ENCODE assay signal across 27 cellular contexts in genomic region chr3:39099738-39100499, GRCh38. TPM values are rescaled to one million over a fixed set of nuclear protein-coding genes. Genes with fewer than 3 reads are reported as not detected.
"Had no signal": no experiment of that assay in that cellular context is flagged by ENCODE, and none has a peak within 500 bp of the region (broad histone marks: within the 10 kb centered on the region; RNA-seq: fewer than 3 reads in every experiment).

No MANE protein-coding gene starts in this region.

- H3K9ac ChIP-seq: KMS-11 had no signal

- H3K27me3 Mint-ChIP-seq: activated CD4-positive, alpha-beta memory T cell treated with anti-CD3 and anti-CD28 coated beads for 36 hours; activated CD4-positive, alpha-beta T cell treated with anti-CD3 and anti-CD28 coated beads, Interleukin-2, amount 10 ng/mL, durations not matched to agents 7 days and 5 days; activated naive CD8-positive, alpha-beta T cell; brain; central memory CD8-positive, alpha-beta T cell; IgD-negative memory B cell had no signal

- H3K27ac Mint-ChIP-seq: activated CD4-positive, alpha-beta memory T cell treated with anti-CD3 and anti-CD28 coated beads for 36 hours; activated CD4-positive, alpha-beta T cell treated with anti-CD3 and anti-CD28 coated beads, Interleukin-2, amount 10 ng/mL, durations not matched to agents 7 days and 5 days; activated naive CD8-positive, alpha-beta T cell; brain had no signal

- H3K27ac ChIP-seq: KMS-11, VCaP had no signal

- DNase-seq: activated CD4-positive, alpha-beta memory T cell treated with anti-CD3 and anti-CD28 coated beads for 36 hours; activated CD4-positive, alpha-beta T cell treated with anti-CD3 and anti-CD28 coated beads, Interleukin-2, amount 10 ng/mL, durations not matched to agents 7 days and 5 days; activated CD4-positive, CD25-positive, alpha-beta regulatory T cell; activated effector memory CD4-positive, alpha-beta T cell treated with anti-CD3 and anti-CD28 coated beads, Interleukin-2, amount 50 U/mL, for 16 hours; activated naive CD4-positive, alpha-beta T cell treated with Interleukin-2 at 50 U/mL for 16 hours; amygdala; NCI-H1092; NCI-H1417 treated with DMSO at 0.1 percent for 48 hours; NCI-H1694; NCI-H2029; NCI-H2107; NCI-H2171 treated with DMSO at 0.1 percent for 48 hours; NCI-H226; NCI-H510A; NCI-H526 treated with DMSO at 0.1 percent for 48 hours; NCI-H82; SIG-M5; T-helper 2 cell; T1000 had no signal

- H3K9me3 Mint-ChIP-seq: activated CD4-positive, alpha-beta memory T cell treated with anti-CD3 and anti-CD28 coated beads for 36 hours; activated CD4-positive, alpha-beta T cell treated with anti-CD3 and anti-CD28 coated beads, Interleukin-2, amount 10 ng/mL, durations not matched to agents 7 days and 5 days; brain; central memory CD8-positive, alpha-beta T cell; IgD-negative memory B cell had no signal

- H3K4me3 Mint-ChIP-seq: activated CD4-positive, alpha-beta memory T cell treated with anti-CD3 and anti-CD28 coated beads for 36 hours; activated CD4-positive, alpha-beta T cell treated with anti-CD3 and anti-CD28 coated beads, Interleukin-2, amount 10 ng/mL, durations not matched to agents 7 days and 5 days; activated naive CD8-positive, alpha-beta T cell; brain; central memory CD8-positive, alpha-beta T cell; IgD-negative memory B cell had no signal

- H3K36me3 Mint-ChIP-seq: IgD-negative memory B cell had no signal

- H3K4me2 ChIP-seq: KMS-11 had no signal

RNA-seq across cellular contexts. Expression of gene SCN11A, which starts 48.2 kb away (rescaled TPM):
- total RNA-seq: MCF 10A, RPMI7951 had no signal
- polyA plus RNA-seq: IgD-negative memory B cell had no signal
